ENCODE assay signal across 22 cellular contexts in genomic region chr7:32255036-32255435, GRCh38.
DNase-seq lines count a peak whose midpoint lies in the region; ATAC-seq and TF ChIP-seq lines count a peak whose summit lies in the region.
"Had no signal": no experiment of that assay in that cellular context is flagged by ENCODE, and none has a peak within 500 bp of the region (broad histone marks: within the 10 kb centered on the region; RNA-seq: fewer than 3 reads in every experiment).

No MANE protein-coding gene starts in this region.

- H3K9me3 Mint-ChIP-seq in HFFc6 = peaks cover 26% of the 10 kb centered on the region
- H3K9me3 Mint-ChIP-seq: activated naive CD4-positive, alpha-beta T cell treated with anti-CD3 and anti-CD28 coated beads, Interleukin-2, amount 50 U/mL, for 72 hours; activated T-cell treated with anti-CD3 and anti-CD28 coated beads, Interleukin-2, amount 50 U/mL, for 4 hours; endodermal cell; natural killer cell had no signal

- no peaks in the 10 kb centered on the region for H3K36me3 Mint-ChIP-seq in HFFc6 (ENCODE audit: low read depth)
- H3K36me3 Mint-ChIP-seq: activated naive CD4-positive, alpha-beta T cell treated with anti-CD3 and anti-CD28 coated beads, Interleukin-2, amount 50 U/mL, for 72 hours; CD4-positive, alpha-beta memory T cell; natural killer cell had no signal

- TF ChIP-seq CTCF in RWPE1 (conservative IDR thresholded peaks at IDR 0.05; ENCODE audit: low read depth) (no peak), HFFc6 (IDR thresholded peaks at IDR 0.05) (no peak)

- H3K4me1 Mint-ChIP-seq in HFFc6 (ENCODE audit: low read depth) = no peaks in the 10 kb centered on the region
- H3K4me1 Mint-ChIP-seq: CD4-positive, alpha-beta memory T cell; endodermal cell; natural killer cell had no signal

- H3K27ac ChIP-seq in RWPE1 = no peak overlapping the region
- H3K27ac ChIP-seq: parathyroid adenoma, skin epidermis, suprapubic skin had no signal

- ATAC-seq in GM18907 (IDR thresholded peaks at IDR 0.05; ENCODE audit: unreplicated experiment) = peak; percentile 52
- ATAC-seq in GM21367 (IDR thresholded peaks at IDR 0.05; ENCODE audit: unreplicated experiment) = peak; percentile 33
- ATAC-seq in HG03139 (IDR thresholded peaks at IDR 0.05; ENCODE audit: unreplicated experiment) = peak; percentile 57
- ATAC-seq: activated naive CD4-positive, alpha-beta T cell treated with anti-CD3 and anti-CD28 coated beads, Interleukin-2, amount 50 U/mL, for 72 hours; activated T-cell treated with anti-CD3 and anti-CD28 coated beads, Interleukin-2, amount 50 U/mL, for 4 hours; natural killer cell had no signal

- no peaks in the 10 kb centered on the region; the same call in 1 of the 2 replicates for H3K27me3 Mint-ChIP-seq in HFFc6 (ENCODE audit: insufficient read depth)

- no peak overlapping the region for H3K4me3 Mint-ChIP-seq in HFFc6
- H3K4me3 Mint-ChIP-seq: activated T-cell treated with anti-CD3 and anti-CD28 coated beads, Interleukin-2, amount 50 U/mL, for 4 hours; CD4-positive, alpha-beta memory T cell; endodermal cell; natural killer cell had no signal

- POLR2A ChIA-PET in RWPE1 (lab: Yijun Ruan, JAX; ENCODE audit: low non-redundant PET) = no interaction called here

- DNase-seq in germinal center (ENCODE audit: low spot score) = peak; percentile 5
- no peak for DNase-seq in RWPE1 (ENCODE audit: low spot score)
- no peak for DNase-seq in posterior vena cava (ENCODE audit: low spot score)
- DNase-seq in NCI-H1694 treated with DMSO at 0.1 percent for 48 hours (lab: John Stamatoyannopoulos, UW) = no peak
- DNase-seq in HFFc6 = no peak
- DNase-seq: activated CD4-positive, alpha-beta T cell treated with anti-CD3 and anti-CD28 coated beads, Interleukin-2, amount 50 U/mL, for 48 hours; activated T-cell treated with anti-CD3 and anti-CD28 coated beads, Interleukin-2, amount 50 U/mL, for 4 hours; CD4-positive, alpha-beta memory T cell; endodermal cell; mesendoderm; natural killer cell; NCI-H1436 treated with DMSO at 0.1 percent for 48 hours; NCI-H226; stimulated activated CD4-positive, alpha-beta T cell treated with anti-CD3 and anti-CD28 coated beads, Interleukin-4, amount 100 ng/mL, for 24 hours; T-helper 1 cell had no signal

- no peak overlapping the region for H3K27ac Mint-ChIP-seq in HFFc6
- H3K27ac Mint-ChIP-seq: activated naive CD4-positive, alpha-beta T cell treated with anti-CD3 and anti-CD28 coated beads, Interleukin-2, amount 50 U/mL, for 72 hours; CD4-positive, alpha-beta memory T cell; endodermal cell; natural killer cell had no signal

- CTCF ChIA-PET in RWPE1 (lab: Yijun Ruan, JAX) = no interaction called here

- intact Hi-C loops in posterior vena cava (cut with DNase I) = no loop called here
